ENCODE assay signal across 1 cellular context in the genomic region with DNA sequence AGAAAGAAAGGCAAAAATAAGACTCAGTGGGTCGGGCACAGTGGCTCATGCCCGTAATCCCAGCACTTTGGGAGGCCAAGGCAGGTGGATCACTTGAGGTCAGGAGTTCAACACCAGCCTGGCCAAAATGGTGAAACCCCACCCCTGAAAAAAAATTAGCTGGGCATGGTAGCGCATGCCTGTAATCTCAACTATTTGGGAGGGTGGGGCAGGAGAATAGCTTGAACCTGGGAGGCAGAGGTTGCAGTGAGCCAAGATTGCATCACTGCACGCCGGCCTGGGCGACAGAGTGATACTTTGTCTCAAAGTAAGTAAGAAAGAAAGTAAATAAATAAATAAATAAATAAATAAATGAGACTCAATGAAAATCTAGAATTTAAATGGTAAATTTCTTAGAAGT.
TF ChIP-seq lines count a peak whose summit lies in the region.

No MANE protein-coding gene starts in this region.

TF ChIP-seq in HCT116, 20 proteins besides CTCF, POLR2A, EP300 and RAD21:
- TF ChIP-seq CBX3 (IDR thresholded peaks at IDR 0.05; ENCODE audit: low read depth) (peak; percentile 36; the same call in 1 of the 2 replicates), CEBPB (IDR thresholded peaks at IDR 0.05; ENCODE audit: low read depth) (peak; percentile 94), POLR2AphosphoS5 (IDR thresholded peaks at IDR 0.05; ENCODE audit: low read depth, low read length) (peak; percentile 75), SP1 (IDR thresholded peaks at IDR 0.05; ENCODE audit: low read depth) (peak; percentile 87), TCF7L2 (IDR thresholded peaks at IDR 0.05; ENCODE audit: borderline replicate concordance, extremely low read depth, insufficient read depth, insufficient read length) (peak; percentile 35), YY1 (IDR thresholded peaks at IDR 0.05; ENCODE audit: extremely low read depth, insufficient replicate concordance, low read depth, low read length) (peak; percentile 52)
- TF ChIP-seq, protein P1, sequence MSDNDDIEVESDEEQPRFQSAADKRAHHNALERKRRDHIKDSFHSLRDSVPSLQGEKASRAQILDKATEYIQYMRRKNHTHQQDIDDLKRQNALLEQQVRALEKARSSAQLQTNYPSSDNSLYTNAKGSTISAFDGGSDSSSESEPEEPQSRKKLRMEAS (IDR thresholded peaks at IDR 0.05) = peak; percentile 76
- TF ChIP-seq, protein P2, sequence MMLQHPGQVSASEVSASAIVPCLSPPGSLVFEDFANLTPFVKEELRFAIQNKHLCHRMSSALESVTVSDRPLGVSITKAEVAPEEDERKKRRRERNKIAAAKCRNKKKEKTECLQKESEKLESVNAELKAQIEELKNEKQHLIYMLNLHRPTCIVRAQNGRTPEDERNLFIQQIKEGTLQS (IDR thresholded peaks at IDR 0.05) = peak; percentile 84
TF ChIP-seq in HCT116: peak in this region for 8; not testable (repeated sequence) for 12.
